In the genomic region with DNA sequence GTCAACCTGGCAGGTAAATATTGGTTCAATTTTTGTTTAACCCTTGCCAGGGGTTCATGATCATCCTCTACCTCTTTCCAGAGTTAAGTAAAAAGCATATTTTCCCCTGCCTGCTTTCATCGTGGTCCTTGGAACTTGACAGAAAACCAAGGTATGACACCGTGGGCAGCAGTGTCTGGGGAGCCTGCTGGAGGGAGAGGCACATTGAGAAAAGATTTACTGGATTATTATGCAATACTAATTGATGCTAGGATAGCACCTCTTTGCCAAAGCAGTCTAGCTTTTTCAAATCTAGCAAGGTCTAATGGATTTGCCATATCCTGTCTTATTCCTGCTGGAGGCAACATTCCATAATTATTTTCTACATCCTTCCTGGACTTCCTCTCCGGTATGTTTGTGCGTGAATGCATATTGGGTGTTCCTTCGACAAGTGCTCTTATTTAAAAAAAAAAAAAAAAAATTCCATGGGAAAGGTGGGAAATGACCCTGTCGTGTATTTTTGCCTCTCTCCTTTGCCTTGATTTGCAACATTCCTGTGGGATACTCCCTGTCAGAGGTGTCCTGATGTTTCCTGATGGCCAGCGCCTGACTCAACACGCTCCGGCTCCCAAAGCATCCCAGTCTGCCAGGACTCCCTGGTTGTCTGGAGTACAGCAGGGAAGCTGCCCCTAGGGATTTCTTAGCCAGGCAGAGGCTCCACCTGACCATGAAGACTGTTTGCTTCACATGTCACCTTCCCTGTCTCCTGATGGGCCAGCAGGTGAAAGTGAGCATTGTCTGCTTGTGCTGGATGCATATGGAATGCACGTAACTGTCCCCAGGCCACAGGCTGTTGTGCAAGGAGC, we compare ENCODE assay signal across 8 cellular contexts. TPM values are rescaled to one million over a fixed set of nuclear protein-coding genes. Genes with fewer than 3 reads are reported as not detected.
DNase-seq lines count a peak whose midpoint lies in the region; ATAC-seq and TF ChIP-seq lines count a peak whose summit lies in the region.

No MANE protein-coding gene starts in this region.

- peaks cover 16% of the 10 kb centered on the region for H3K36me3 ChIP-seq in mammary epithelial cell (ENCODE audit: insufficient read depth, low read length)
- peaks cover 20 to 31% of the 10 kb centered on the region in 2 experiments for H3K36me3 ChIP-seq in mesenchymal stem cell (ENCODE audit: control insufficient read depth in 1 of 2, insufficient read depth in 2 of 2, low read depth in 1 of 2, low read length in 2 of 2)
- H3K36me3 ChIP-seq in uterus, result no peaks in the 10 kb centered on the region

- peak overlapping the region; percentile 16 for H4K8ac ChIP-seq in mesenchymal stem cell (ENCODE audit: low read length)

- no peak overlapping the region for H3K23ac ChIP-seq in mesenchymal stem cell (ENCODE audit: low read length in 2 of 2)

- WGBS in mammary epithelial cell (ENCODE audit: low coverage, missing lambda C conversion rate), result 0% methylated on average over 9 of the region's 10 CpGs
- 56% methylated on average over 10 of the region's 10 CpGs for WGBS in mesenchymal stem cell

- no peaks in the 10 kb centered on the region for H3K79me1 ChIP-seq in mesenchymal stem cell (replicated peaks; ENCODE audit: low read length, poor library complexity, severe bottlenecking)

- no peak overlapping the region for H2BK12ac ChIP-seq in mesenchymal stem cell (ENCODE audit: low read length in 2 of 2)

- TF ChIP-seq POLR2A in uterus (IDR thresholded peaks at IDR 0.05), result no peak

- H3K79me2 ChIP-seq in mammary epithelial cell (ENCODE audit: insufficient read depth, low read length), result peaks cover 40% of the 10 kb centered on the region

- H3K27ac ChIP-seq in mammary epithelial cell (ENCODE audit: insufficient read depth, low read depth, low read length) (peak overlapping the region; percentile 96), mesenchymal stem cell (ENCODE audit: low read length, poor library complexity, severe bottlenecking) (peak overlapping the region; percentile 82), uterus (peak overlapping the region; percentile 96 to 99)

- no peaks in the 10 kb centered on the region for H4K20me1 ChIP-seq in mammary epithelial cell (ENCODE audit: insufficient read depth, low read length)

- H2BK120ac ChIP-seq in mesenchymal stem cell (ENCODE audit: low read depth, low read length), result no peak overlapping the region

- H3K14ac ChIP-seq in mesenchymal stem cell (ENCODE audit: low read length in 2 of 2), result no peak overlapping the region

- peak overlapping the region; percentile 62 for H2AK5ac ChIP-seq in mesenchymal stem cell (ENCODE audit: low read length, severe bottlenecking)

- ATAC-seq in HG02642 (IDR thresholded peaks at IDR 0.05; ENCODE audit: poor library complexity, unreplicated experiment), result no peak

- H4K91ac ChIP-seq in mesenchymal stem cell (ENCODE audit: low read length), result no peak overlapping the region

- H3K4me3 ChIP-seq in mammary epithelial cell (replicated peaks in 1 of 3; ENCODE audit: insufficient read depth in 1 of 3, low read depth in 2 of 3, low read length in 3 of 3), result no peak overlapping the region
- no peak overlapping the region for H3K4me3 ChIP-seq in mesenchymal stem cell (ENCODE audit: insufficient read depth in 1 of 2, low read depth in 1 of 2, low read length in 2 of 2)
- H3K4me3 ChIP-seq in uterus, result no peak overlapping the region

- CTCF ChIA-PET in mammary epithelial cell (lab: Charles Lee; ENCODE audit: low non-redundant PET), result no interaction called here

- BruUV-seq in mammary epithelial cell (replicated peaks; lab: Mats Ljungman, UMichigan), result no TSS peak

- H3K27me3 ChIP-seq in mammary epithelial cell (ENCODE audit: insufficient read depth, low read length), result no peaks in the 10 kb centered on the region
- no peaks in the 10 kb centered on the region for H3K27me3 ChIP-seq in mesenchymal stem cell (ENCODE audit: control insufficient read depth in 1 of 2, insufficient read depth in 1 of 2, low read length in 2 of 2)
- no peaks in the 10 kb centered on the region for H3K27me3 ChIP-seq in uterus

- H2BK15ac ChIP-seq in mesenchymal stem cell (ENCODE audit: low read depth, poor library complexity, severe bottlenecking), result peak overlapping the region; percentile 95

- H2AFZ ChIP-seq in mammary epithelial cell (ENCODE audit: low read depth, low read length), result no peak overlapping the region
- H2AFZ ChIP-seq in mesenchymal stem cell (ENCODE audit: low read depth, low read length), result no peak overlapping the region

- dilution Hi-C loops in mammary epithelial cell (cut with HindIII; ENCODE audit: low sequenced_read_pairs), result loop anchor here (5.0 kb wide), 1 partner anchor 152 kb away; no protein-coding TSS in a partner anchor

- peak overlapping the region; percentile 65 for H3K9ac ChIP-seq in mammary epithelial cell (ENCODE audit: insufficient read depth, low read length)
- peak overlapping the region; percentile 96 for H3K9ac ChIP-seq in mesenchymal stem cell (ENCODE audit: low read length)

- no peaks in the 10 kb centered on the region for H3K9me3 ChIP-seq in mammary epithelial cell (replicated peaks; ENCODE audit: insufficient read depth, low read length)
- H3K9me3 ChIP-seq in mesenchymal stem cell (ENCODE audit: control insufficient read depth, low read length), result no peaks in the 10 kb centered on the region
- no peaks in the 10 kb centered on the region for H3K9me3 ChIP-seq in uterus

- in situ Hi-C loops in Caki2 (cut with HindIII; ENCODE audit: low pct_unique_long_range_greater_than_20kb, low sequenced_read_pairs) (no loop called here), mammary epithelial cell (cut with MboI; ENCODE audit: low sequenced_read_pairs in 2 of 2) (loop anchor here in 1 of 2 donors (25.0 kb wide), 1 partner anchor 202 kb away; a partner anchor contains a TSS)

- H3K18ac ChIP-seq in mesenchymal stem cell (ENCODE audit: low read depth in 1 of 2, low read length in 2 of 2), result peak overlapping the region; percentile 0 to 28

- TF ChIP-seq CTCF in mammary epithelial cell (conservative IDR thresholded peaks at IDR 0.05 in 1 of 2, IDR thresholded peaks at IDR 0.05 in 1 of 2; ENCODE audit: extremely low read depth in 1 of 2, insufficient read depth in 1 of 2, low read depth in 1 of 2, low read length in 2 of 2) (no peak), uterus (IDR thresholded peaks at IDR 0.05) (no peak)

- H3K4ac ChIP-seq in mesenchymal stem cell (ENCODE audit: low read depth in 1 of 2, low read length in 2 of 2), result peak overlapping the region in 1 of 2 experiments; percentile 3

- H2BK5ac ChIP-seq in mesenchymal stem cell (ENCODE audit: low read depth, low read length, poor library complexity, severe bottlenecking), result peak overlapping the region; percentile 63

- DNase-seq in Caki2 (ENCODE audit: low read depth), result peak; percentile 89
- DNase-seq in NCI-H345 (lab: John Stamatoyannopoulos, UW), result peak; percentile 59
- DNase-seq in mammary epithelial cell, result peak; percentile 92
- DNase-seq in mesenchymal stem cell, result peak; percentile 91
- peak in 1 of 2 donors; percentile 59 for DNase-seq in uterus
- DNase-seq in 8988T, result no peak
- DNase-seq in NCI-H128 (lab: John Stamatoyannopoulos, UW; ENCODE audit: unreplicated experiment), result no peak

- H3K4me2 ChIP-seq in mammary epithelial cell (ENCODE audit: insufficient read depth, low read depth, low read length), result peak overlapping the region; percentile 77
- H3K4me2 ChIP-seq in mesenchymal stem cell (ENCODE audit: low read length, poor library complexity, severe bottlenecking), result peak overlapping the region; percentile 61

- intact Hi-C loops in mammary epithelial cell (cut with micrococcal nuclease) (loop anchor here (1.0 to 10.0 kb wide), 4 partner anchors 10 to 491 kb away; a partner anchor contains a TSS), uterus (cut with DNase I; ENCODE audit: low total_unique reads) (no loop called here)

- H3K4me1 ChIP-seq in mammary epithelial cell (ENCODE audit: insufficient read depth, low read length) (peaks cover 49% of the 10 kb centered on the region), mesenchymal stem cell (ENCODE audit: control insufficient read depth, insufficient read depth, low read depth, low read length) (peaks cover 34% of the 10 kb centered on the region), uterus (peaks cover 0 to 22% of the 10 kb centered on the region in 2 donors)

RNA-seq across cellular contexts. Expression of a gene that starts 6.3 kb away (rescaled TPM):
- total RNA-seq in Caki2 (2014; rRNA removed; shearing (Covaris generic); ENCODE audit: low replicate concordance), result 35.3 and 49.9 TPM in 2 replicates
- total RNA-seq in mammary epithelial cell, result 10 to 100 TPM; 61.7 to 78.7 TPM
- polyA plus RNA-seq in mammary epithelial cell, result 40.8 TPM
- 105 TPM for polyA minus RNA-seq in mammary epithelial cell
- 88.3 TPM for polyA plus RNA-seq in mesenchymal stem cell (2013, experiment 1 of 2)
- 79.7 TPM for polyA plus RNA-seq in mesenchymal stem cell (2013, experiment 2 of 2)
- 10 to 100 TPM; 11.4 to 84.2 (median 28.1) TPM for total RNA-seq in uterus

Comparison
In these comparisons a context has a peak if more than half of its experiments do, and no peak if none do; other contexts are left out.
1. DNase-seq: peak in Caki2 (single experiment), NCI-H345 (single experiment), mammary epithelial cell (single experiment) and mesenchymal stem cell (single experiment); none in 8988T (single experiment) and NCI-H128 (single experiment).
2. Peak in every context shown above with its lines, with median percentiles within 50 percentile points of each other: H3K27ac ChIP-seq.